Comparison of ENCODE assay signal across 9 cellular contexts in the genomic region with DNA sequence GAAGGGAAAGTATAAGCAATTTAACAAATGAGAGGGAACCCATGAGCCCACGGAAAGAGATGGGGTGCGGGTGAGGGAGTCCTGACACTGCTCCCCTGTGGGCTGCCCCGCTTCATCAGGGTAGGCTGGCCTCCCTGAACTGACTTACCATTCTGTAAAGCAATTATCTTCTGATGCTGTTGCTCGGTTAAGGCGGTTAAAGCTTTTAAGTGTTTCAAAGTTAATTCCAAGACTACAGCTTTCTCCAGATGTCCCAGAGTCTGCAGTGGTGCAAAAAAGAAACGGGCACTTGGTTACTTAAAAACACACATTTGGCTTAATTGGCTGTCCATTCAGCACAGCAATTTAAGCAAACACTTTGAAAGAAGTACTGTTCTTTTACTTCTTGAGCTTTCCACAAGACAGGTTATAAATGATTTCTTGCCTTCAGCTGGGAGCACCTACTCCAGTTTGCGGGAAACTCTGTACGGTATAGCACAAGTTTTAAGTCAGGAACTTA. TPM values are rescaled to one million over a fixed set of nuclear protein-coding genes. Genes with fewer than 3 reads are reported as not detected.
DNase-seq lines count a peak whose midpoint lies in the region; ATAC-seq and TF ChIP-seq lines count a peak whose summit lies in the region.
"Had no signal": no experiment of that assay in that cellular context is flagged by ENCODE, and none has a peak within 500 bp of the region (broad histone marks: within the 10 kb centered on the region; RNA-seq: fewer than 3 reads in every experiment).

No MANE protein-coding gene starts in this region.

- TF ChIP-seq POLR2A in right lobe of liver (IDR thresholded peaks at IDR 0.05) (no peak), thyroid gland (IDR thresholded peaks at IDR 0.05) (peak in 1 of 2 donors; percentile 75)

- H3K9me3 Mint-ChIP-seq in activated T-cell treated with anti-CD3 and anti-CD28 coated beads, Interleukin-2, amount 50 U/mL, for 24 hours = no peaks in the 10 kb centered on the region

- H3K27me3 Mint-ChIP-seq in activated T-cell treated with anti-CD3 and anti-CD28 coated beads, Interleukin-2, amount 50 U/mL, for 24 hours = peaks cover 86% of the 10 kb centered on the region

- H3K27ac Mint-ChIP-seq in activated T-cell treated with anti-CD3 and anti-CD28 coated beads, Interleukin-2, amount 50 U/mL, for 24 hours = no peak overlapping the region

- peak overlapping the region; percentile 73 for H3K4me3 Mint-ChIP-seq in activated T-cell treated with anti-CD3 and anti-CD28 coated beads, Interleukin-2, amount 50 U/mL, for 24 hours

- ATAC-seq in right lobe of liver (no peak), HG03196 (IDR thresholded peaks at IDR 0.05; ENCODE audit: unreplicated experiment) (no peak), GM18909 (IDR thresholded peaks at IDR 0.05; ENCODE audit: poor library complexity, unreplicated experiment) (no peak)

- H3K27me3 ChIP-seq in right lobe of liver (peaks cover 6 to 47% of the 10 kb centered on the region in 2 donors), thyroid gland (no peaks in the 10 kb centered on the region)

- H3K36me3 Mint-ChIP-seq in activated T-cell treated with anti-CD3 and anti-CD28 coated beads, Interleukin-2, amount 50 U/mL, for 24 hours (ENCODE audit: low read depth) = no peaks in the 10 kb centered on the region

- H3K4me3 ChIP-seq in astrocyte of the spinal cord (ENCODE audit: low read depth, low read length) (peak overlapping the region; percentile 64), right lobe of liver (peak overlapping the region in 2 of 3 donors; percentile 37 to 45), thyroid gland (replicated peaks in 1 of 3) (peak overlapping the region; percentile 13 to 59 (median 15))

- no peak for DNase-seq in activated T-cell treated with anti-CD3 and anti-CD28 coated beads, Interleukin-2, amount 50 U/mL, for 24 hours
- DNase-seq in activated T-cell treated with anti-CD3 and anti-CD28 coated beads, Interleukin-2, amount 50 U/mL, for 1 hour = no peak
- no peak for DNase-seq in astrocyte of the spinal cord (ENCODE audit: low read depth, low spot score)
- no peak for DNase-seq in right lobe of liver
- no peak for DNase-seq in thyroid gland
- no peak for DNase-seq in DMS53 treated with DMSO at 0.1 percent for 48 hours (lab: John Stamatoyannopoulos, UW; ENCODE audit: unreplicated experiment)

- H3K4me1 ChIP-seq in right lobe of liver = peaks cover 0 to 43% (median 3%) of the 10 kb centered on the region in 4 donors
- peaks cover 16 to 33% of the 10 kb centered on the region in 2 donors for H3K4me1 ChIP-seq in thyroid gland

- H3K9me3 ChIP-seq in right lobe of liver (no peaks in the 10 kb centered on the region), thyroid gland (no peaks in the 10 kb centered on the region)

- intact Hi-C loops in right lobe of liver (cut with DNase I) (no loop called here), thyroid gland (cut with DNase I) (no loop called here)

- TF ChIP-seq CTCF in astrocyte of the spinal cord (IDR thresholded peaks at IDR 0.05; ENCODE audit: low read depth, low read length) = no peak
- no peak for TF ChIP-seq CTCF in right lobe of liver (IDR thresholded peaks at IDR 0.05)
- peak in 1 of 6 experiments; percentile 7 for TF ChIP-seq CTCF in thyroid gland (IDR thresholded peaks at IDR 0.05)

- peaks cover 37% of the 10 kb centered on the region for H3K4me1 Mint-ChIP-seq in activated T-cell treated with anti-CD3 and anti-CD28 coated beads, Interleukin-2, amount 50 U/mL, for 24 hours (ENCODE audit: low read depth)

- in situ Hi-C loops in astrocyte of the spinal cord (cut with HindIII; ENCODE audit: low sequenced_read_pairs) = no loop called here

- no peak overlapping the region for H3K27ac ChIP-seq in right lobe of liver
- peak overlapping the region; percentile 94 to 100 (median 99) for H3K27ac ChIP-seq in thyroid gland
- H3K27ac ChIP-seq: HL-60 had no signal

- H3K36me3 ChIP-seq in right lobe of liver = no peaks in the 10 kb centered on the region
- no peaks in the 10 kb centered on the region for H3K36me3 ChIP-seq in thyroid gland

- 12% methylated on average over 5 of the region's 8 CpGs for WGBS in right lobe of liver (ENCODE audit: insufficient coverage, low coverage, low lambda C conversion rate, missing lambda C conversion rate)
- WGBS in thyroid gland, 2 donors = 8 to 12% methylated on average over 8 of the region's 8 CpGs

RNA-seq across cellular contexts. Expression of gene BHLHE41, which starts 1.3 kb away (rescaled TPM):
- total RNA-seq in right lobe of liver (1 to 10 TPM in 2 of 6 experiments, under 1 TPM in 4; 0.43 to 1.3 (median 0.84) TPM), thyroid gland (10 to 100 TPM; 32.6 to 67.4 (median 34.3) TPM)

Comparison
In these comparisons a context has a peak if more than half of its experiments do, and no peak if none do; other contexts are left out.
1. H3K27ac ChIP-seq: peak in thyroid gland (3 of 3); none in right lobe of liver (0 of 3).
2. RNA of gene BHLHE41, which starts 1.3 kb away (total RNA-seq): 32.6 to 67.4 TPM in thyroid gland; 0.43 to 1.3 TPM in right lobe of liver; every median in the first group is over 10 times any median in the second.
3. Peak in every context shown above with its lines, with median percentiles within 50 percentile points of each other: H3K4me3 ChIP-seq.